In genomic region chr22:49761836-49762235, GRCh38 we compare ENCODE assay signal across 14 cellular contexts.
DNase-seq lines count a peak whose midpoint lies in the region; ATAC-seq and TF ChIP-seq lines count a peak whose summit lies in the region.
"Had no signal": no experiment of that assay in that cellular context is flagged by ENCODE, and none has a peak within 500 bp of the region (broad histone marks: within the 10 kb centered on the region; RNA-seq: fewer than 3 reads in every experiment).

No MANE protein-coding gene starts in this region.

- no peaks in the 10 kb centered on the region for H3K9me2 ChIP-seq in OCI-LY7 (ENCODE audit: insufficient read depth, low read length)

- intact Hi-C loops in OCI-LY7 (cut with micrococcal nuclease; ENCODE audit: unreplicated experiment) = no loop called here

- peak overlapping the region; percentile 62; the same call in 1 of the 2 replicates for H3K9ac ChIP-seq in BLaER1
- H3K9ac ChIP-seq: GM23248 had no signal

- CTCF ChIA-PET in HEK293 (lab: Yijun Ruan, JAX) (no interaction called here), OCI-LY7 (lab: Charles Lee; ENCODE audit: unreplicated experiment) (interaction anchor here (0.6 kb wide), 1 partner anchor 65 kb away, joined by 3 read pairs; no protein-coding TSS in a partner anchor)

- BruUV-seq in OCI-LY7 (replicated peaks; lab: Mats Ljungman, UMichigan) = no TSS peak

- H3K9me3 ChIP-seq in BLaER1 (peaks cover 13% of the 10 kb centered on the region), HEK293 (ENCODE audit: control insufficient read depth, insufficient read depth, low read depth, low read length) (no peaks in the 10 kb centered on the region), OCI-LY7 (ENCODE audit: low read length) (peaks cover 7% of the 10 kb centered on the region; the same call in 1 of the 2 replicates)

- H2AFZ ChIP-seq in OCI-LY7 (ENCODE audit: low read length) = no peak overlapping the region
- H2AFZ ChIP-seq: GM23248 had no signal

- H3K4me3 ChIP-seq in BLaER1 = no peak overlapping the region
- H3K4me3 ChIP-seq in HEK293 (ENCODE audit: low read depth, low read length) = no peak overlapping the region
- H3K4me3 ChIP-seq in OCI-LY7 (ENCODE audit: low read depth, low read length, poor library complexity, severe bottlenecking) = no peak overlapping the region
- H3K4me3 ChIP-seq in brain microvascular endothelial cell (ENCODE audit: low read depth, low read length) = no peak overlapping the region
- H3K4me3 ChIP-seq: GM23248 had no signal

- H4K20me1 ChIP-seq in BLaER1 (no peaks in the 10 kb centered on the region), OCI-LY7 (ENCODE audit: insufficient read depth, low read length) (no peaks in the 10 kb centered on the region)

- DNase-seq in OCI-LY7 (ENCODE audit: low spot score) (no peak), mesenteric fat pad (ENCODE audit: low spot score) (peak; percentile 2), brain microvascular endothelial cell (no peak), LoVo (ENCODE audit: low spot score) (no peak)
- DNase-seq: Caco-2; CD8-positive, alpha-beta memory T cell; GDM1; GM23248; H7; IMR-90 had no signal

- H3K36me3 ChIP-seq in BLaER1 (no peaks in the 10 kb centered on the region), HEK293 (ENCODE audit: control insufficient read depth in 2 of 2, insufficient read depth in 1 of 2, low read length in 2 of 2) (no peaks in the 10 kb centered on the region), OCI-LY7 (ENCODE audit: insufficient read depth, low read length) (no peaks in the 10 kb centered on the region), brain microvascular endothelial cell (replicated peaks) (no peaks in the 10 kb centered on the region)

- in situ Hi-C loops in brain microvascular endothelial cell (cut with HindIII; ENCODE audit: low pct_ligation_motif_present, low sequenced_read_pairs) = no loop called here

- H3K4me1 ChIP-seq in BLaER1 (peaks cover 72% of the 10 kb centered on the region), HEK293 (ENCODE audit: control insufficient read depth, insufficient read depth, low read length) (no peaks in the 10 kb centered on the region), OCI-LY7 (ENCODE audit: insufficient read depth, low read length, poor library complexity, severe bottlenecking) (peaks cover 23% of the 10 kb centered on the region)
- H3K4me1 ChIP-seq: Caco-2 had no signal

- H3K27ac ChIP-seq in BLaER1 = peak overlapping the region; percentile 85
- H3K27ac ChIP-seq in HEK293 (ENCODE audit: extremely low read depth, low read depth, low read length) = no peak overlapping the region
- H3K27ac ChIP-seq in OCI-LY7 (ENCODE audit: low read depth, low read length, poor library complexity, severe bottlenecking) = peak overlapping the region; percentile 56
- no peak overlapping the region for H3K27ac ChIP-seq in brain microvascular endothelial cell
- H3K27ac ChIP-seq: GM23248 had no signal

- POLR2A ChIA-PET in HEK293 (lab: Yijun Ruan, JAX) (no interaction called here), OCI-LY7 (lab: Charles Lee) (no interaction called here)

- H3K79me2 ChIP-seq in OCI-LY7 (ENCODE audit: insufficient read depth, low read depth, low read length) = no peaks in the 10 kb centered on the region

- no peak for TF ChIP-seq CTCF in HEK293 (tag by site-specific recombination; IDR thresholded peaks at IDR 0.05)
- no peak for TF ChIP-seq CTCF in OCI-LY7 (conservative IDR thresholded peaks at IDR 0.05; ENCODE audit: low read length)
- no peak for TF ChIP-seq CTCF in brain microvascular endothelial cell (IDR thresholded peaks at IDR 0.05; ENCODE audit: low read depth, low read length, missing control alignments)

- no peak for ATAC-seq in GM19351 (IDR thresholded peaks at IDR 0.05; ENCODE audit: unreplicated experiment)
- no peak for ATAC-seq in GM21619 (IDR thresholded peaks at IDR 0.05; ENCODE audit: unreplicated experiment)

- peak overlapping the region; percentile 89 for H3K4me2 ChIP-seq in BLaER1
- H3K4me2 ChIP-seq in OCI-LY7 (ENCODE audit: low read length) = no peak overlapping the region

- H3K27me3 ChIP-seq in BLaER1 (no peaks in the 10 kb centered on the region), brain microvascular endothelial cell (replicated peaks) (no peaks in the 10 kb centered on the region)

TF ChIP-seq in HEK293, 187 proteins besides CTCF, POLR2A, EP300 and RAD21:
- no peak for TF ChIP-seq KLF8 (tag by site-specific recombination; IDR thresholded peaks at IDR 0.05)
- TF ChIP-seq ZNF623 (tag by site-specific recombination; IDR thresholded peaks at IDR 0.05) = no peak
- TF ChIP-seq ZFHX2 (tag by site-specific recombination; conservative IDR thresholded peaks at IDR 0.05) = peak; percentile 35
- TF ChIP-seq ZNF660 (tag by site-specific recombination; IDR thresholded peaks at IDR 0.05) = no peak
- no peak for TF ChIP-seq ZNF155 (tag by site-specific recombination; IDR thresholded peaks at IDR 0.05)
- no peak for TF ChIP-seq KLF17 (tag by site-specific recombination; IDR thresholded peaks at IDR 0.05)
- TF ChIP-seq ZNF433 (tag by site-specific recombination; IDR thresholded peaks at IDR 0.05; ENCODE audit: low read depth) = no peak
- no peak for TF ChIP-seq MEIS1 (CRISPR knock-in tag; IDR thresholded peaks at IDR 0.05; ENCODE audit: borderline replicate concordance)
- no peak for TF ChIP-seq ZNF138 (tag by site-specific recombination; IDR thresholded peaks at IDR 0.05; ENCODE audit: borderline replicate concordance)
- TF ChIP-seq PRDM4 (tag by site-specific recombination; IDR thresholded peaks at IDR 0.05) = no peak
- TF ChIP-seq ZNF394 (tag by site-specific recombination; IDR thresholded peaks at IDR 0.05; ENCODE audit: borderline replicate concordance) = no peak
- TF ChIP-seq EGR2 (tag by site-specific recombination; IDR thresholded peaks at IDR 0.05; ENCODE audit: low read depth) = 0 out of 2 replicates have a peak, but pooled peaks have one; percentile 17

Comparison
In these comparisons a context has a peak if more than half of its experiments do, and no peak if none do; other contexts are left out.
1. H3K27ac ChIP-seq: peak in BLaER1 (single experiment) and OCI-LY7 (single experiment); none in HEK293 (single experiment) and brain microvascular endothelial cell (single experiment).